Comparison of ENCODE assay signal across 19 cellular contexts in the genomic region with DNA sequence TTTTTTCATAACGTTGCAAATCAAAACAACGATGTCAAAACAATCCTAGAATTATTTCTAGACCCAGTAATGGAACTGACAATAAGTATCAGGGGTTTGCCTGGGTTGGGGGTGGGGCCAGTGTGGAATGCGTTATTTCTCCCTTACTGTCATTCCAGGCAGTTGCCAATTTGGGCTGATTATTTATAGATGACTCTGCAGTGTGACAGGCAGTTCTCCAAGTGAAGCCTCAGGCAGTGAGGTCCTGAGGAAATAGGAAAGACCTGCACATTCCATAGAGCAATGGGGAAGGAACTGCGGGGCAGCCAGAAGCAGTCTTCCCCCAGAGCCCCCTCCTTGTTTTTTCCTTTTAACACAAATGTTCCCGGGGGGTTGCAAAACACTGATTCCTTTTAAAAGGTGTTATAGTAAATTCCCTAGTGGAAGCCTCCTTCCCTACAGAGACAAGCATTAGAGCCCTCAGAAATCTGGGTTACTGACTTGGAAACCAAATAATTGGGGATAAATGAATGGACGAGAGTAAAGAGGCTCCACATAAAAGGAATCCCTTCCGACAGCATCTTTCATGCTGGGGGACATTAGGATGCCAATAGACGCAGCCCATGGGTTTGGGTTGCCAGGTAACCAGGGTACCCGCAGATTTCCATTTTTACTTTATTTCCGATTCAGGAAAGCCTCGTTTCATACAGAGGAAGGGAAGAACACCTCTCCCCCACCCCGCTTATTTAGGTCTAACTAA.
A peak's percentile ranks its signal among the peaks of the same experiment; 100 is the strongest.
DNase-seq lines count a peak whose midpoint lies in the region; ATAC-seq and TF ChIP-seq lines count a peak whose summit lies in the region.
"Had no signal": no experiment of that assay in that cellular context is flagged by ENCODE, and none has a peak within 500 bp of the region (broad histone marks: within the 10 kb centered on the region; RNA-seq: fewer than 3 reads in every experiment).

No MANE protein-coding gene starts in this region.

- peak overlapping the region; percentile 42 for H3K4me3 Mint-ChIP-seq in type B pancreatic cell
- H3K4me3 Mint-ChIP-seq: CD4-positive, alpha-beta memory T cell; T-helper 1 cell treated with Interleukin-12 subunit alpha and Interleukin-12 subunit beta and Interleukin-4 antibody, amounts not matched to agents 30 μg/mL and 1 μg/mL, for 36 hours had no signal

- in situ Hi-C loops in KBM-7 (cut with MboI; ENCODE audit: low pct_unique_long_range_greater_than_20kb, low sequenced_read_pairs) = no loop called here

- H3K9me3 ChIP-seq in aorta (ENCODE audit: control insufficient read depth, low read length) = peaks cover 1% of the 10 kb centered on the region
- H3K9me3 ChIP-seq: A549, transverse colon had no signal

- intact Hi-C loops in Right ventricle myocardium inferior (cut with DNase I) = no loop called here
- intact Hi-C loops in cardiac septum (cut with DNase I) = no loop called here
- intact Hi-C loops in aorta (cut with DNase I) = no loop called here

- TF ChIP-seq CTCF in type B pancreatic cell (conservative IDR thresholded peaks at IDR 0.05) = no peak

- no peaks in the 10 kb centered on the region for H3K36me3 Mint-ChIP-seq in type B pancreatic cell
- H3K36me3 Mint-ChIP-seq: CD4-positive, alpha-beta memory T cell had no signal

- H3K27me3 ChIP-seq in aorta (ENCODE audit: control insufficient read depth in 1 of 2, insufficient read depth in 2 of 2, low read length in 1 of 2) = peaks cover 0 to 3% of the 10 kb centered on the region in 2 donors

- peaks cover 19% of the 10 kb centered on the region for H3K4me1 Mint-ChIP-seq in type B pancreatic cell (ENCODE audit: unreplicated experiment)
- H3K4me1 Mint-ChIP-seq: CD4-positive, alpha-beta memory T cell had no signal

- H3K4me1 ChIP-seq in aorta (ENCODE audit: control insufficient read depth in 1 of 2, insufficient read depth in 2 of 2, low read length in 2 of 2) = no peaks in the 10 kb centered on the region
- H3K4me1 ChIP-seq: A549, parathyroid adenoma, transverse colon had no signal

- H3K9me3 Mint-ChIP-seq in type B pancreatic cell = peaks cover 12% of the 10 kb centered on the region
- H3K9me3 Mint-ChIP-seq: T-helper 1 cell treated with Interleukin-12 subunit alpha and Interleukin-12 subunit beta and Interleukin-4 antibody, amounts not matched to agents 30 μg/mL and 1 μg/mL, for 36 hours had no signal

- no peaks in the 10 kb centered on the region for H3K36me3 ChIP-seq in aorta (ENCODE audit: control insufficient read depth in 1 of 2, insufficient read depth in 2 of 2, low read length in 1 of 2)
- H3K36me3 ChIP-seq: transverse colon had no signal

- peaks cover 20% of the 10 kb centered on the region for H3K27me3 Mint-ChIP-seq in type B pancreatic cell

- no peak overlapping the region for H3K27ac ChIP-seq in aorta (ENCODE audit: low read depth in 1 of 2, low read length in 2 of 2)
- H3K27ac ChIP-seq: A549, HL-60, KMS-11, parathyroid adenoma, transverse colon had no signal

- DNase-seq in Right ventricle myocardium inferior (ENCODE audit: missing footprints) = no peak
- DNase-seq in cardiac septum (ENCODE audit: low spot score) = no peak
- peak; percentile 44 for DNase-seq in cerebellum (ENCODE audit: low spot score)
- DNase-seq in islet precursor cell = peak; percentile 73
- DNase-seq in type B pancreatic cell (ENCODE audit: extremely low spot score, unreplicated experiment) = no peak
- no peak for DNase-seq in epidermal melanocyte (ENCODE audit: insufficient read length, low spot score)
- DNase-seq in KBM-7 = no peak
- no peak for DNase-seq in aorta
- DNase-seq: activated CD4-positive, CD25-positive, alpha-beta regulatory T cell; CD4-positive, alpha-beta memory T cell; erythroblast; SIG-M5; stimulated activated naive CD4-positive, alpha-beta T cell; transverse colon had no signal

- H3K4me3 ChIP-seq in aorta (ENCODE audit: low read length in 2 of 2) = no peak overlapping the region
- H3K4me3 ChIP-seq: A549, transverse colon had no signal

- WGBS in aorta, 2 donors = 11 to 16% methylated on average over 12 of the region's 12 CpGs

- ATAC-seq in Right ventricle myocardium inferior (peak; percentile 44), aorta (ENCODE audit: low FRiP score) (no peak)
- ATAC-seq: A549 had no signal

- H3K27ac Mint-ChIP-seq in type B pancreatic cell = no peak overlapping the region
- H3K27ac Mint-ChIP-seq: CD4-positive, alpha-beta memory T cell; T-helper 1 cell treated with Interleukin-12 subunit alpha and Interleukin-12 subunit beta and Interleukin-4 antibody, amounts not matched to agents 30 μg/mL and 1 μg/mL, for 36 hours had no signal

Comparison
In these comparisons a context has a peak if more than half of its experiments do, and no peak if none do; other contexts are left out.
1. DNase-seq: peak in cerebellum (single experiment) and islet precursor cell (single experiment); none in Right ventricle myocardium inferior (single experiment), cardiac septum (single experiment), type B pancreatic cell (single experiment), epidermal melanocyte (single experiment), KBM-7 (single experiment) and aorta (0 of 2).